ENCODE assay signal across 8 cellular contexts in genomic region chr4:1248262-1249147, GRCh38. TPM values are rescaled to one million over a fixed set of nuclear protein-coding genes. Genes with fewer than 3 reads are reported as not detected.
A peak's percentile ranks its signal among the peaks of the same experiment; 100 is the strongest.
DNase-seq lines count a peak whose midpoint lies in the region; ATAC-seq, FAIRE-seq and TF ChIP-seq lines count a peak whose summit lies in the region.

Gene CTBP1 (minus strand): TSS chr4:1249130. CDS start chr4:1241331, 7,799 bp downstream.

- peaks cover 11% of the 10 kb centered on the region for H3K9me3 Mint-ChIP-seq in T-helper 1 cell treated with Interleukin-12 subunit alpha and Interleukin-12 subunit beta and Interleukin-4 antibody, amounts not matched to agents 30 μg/mL and 1 μg/mL, for 36 hours

- DNase-seq in NCI-H1105 (lab: John Stamatoyannopoulos, UW) (peak; percentile 29), amniotic stem cell (lab: John Stamatoyannopoulos, UW) (peak; percentile 52), left ventricle myocardium superior (peak; percentile 92), pulmonary artery endothelial cell (ENCODE audit: low read depth, low spot score) (no peak), urothelium cell line (ENCODE audit: low spot score) (peak; percentile 94)

- FAIRE-seq in urothelium cell line (lab: Jason Lieb, UNC): no peak

- peak; percentile 53 for TF ChIP-seq POLR2A in GM15510 (IDR thresholded peaks at IDR 0.05; ENCODE audit: borderline replicate concordance, extremely low read depth, insufficient read length)

- intact Hi-C loops in left ventricle myocardium superior (cut with micrococcal nuclease): no loop called here

- H3K27ac Mint-ChIP-seq in T-helper 1 cell treated with Interleukin-12 subunit alpha and Interleukin-12 subunit beta and Interleukin-4 antibody, amounts not matched to agents 30 μg/mL and 1 μg/mL, for 36 hours: peak within 1 kb of the TSS; percentile 96

- ATAC-seq in HG02642 (IDR thresholded peaks at IDR 0.05; ENCODE audit: poor library complexity, unreplicated experiment) (peak; percentile 51), left ventricle myocardium superior (peak; percentile 81)

- H3K36me3 Mint-ChIP-seq in T-helper 1 cell treated with Interleukin-12 subunit alpha and Interleukin-12 subunit beta and Interleukin-4 antibody, amounts not matched to agents 30 μg/mL and 1 μg/mL, for 36 hours (ENCODE audit: low read depth): peaks cover 38% of the 10 kb centered on the region

- peak within 1 kb of the TSS; percentile 90 for H3K4me3 Mint-ChIP-seq in T-helper 1 cell treated with Interleukin-12 subunit alpha and Interleukin-12 subunit beta and Interleukin-4 antibody, amounts not matched to agents 30 μg/mL and 1 μg/mL, for 36 hours

- peaks cover 38% of the 10 kb centered on the region for H3K4me1 Mint-ChIP-seq in T-helper 1 cell treated with Interleukin-12 subunit alpha and Interleukin-12 subunit beta and Interleukin-4 antibody, amounts not matched to agents 30 μg/mL and 1 μg/mL, for 36 hours (ENCODE audit: low read depth)

- no peaks in the 10 kb centered on the region for H3K27me3 Mint-ChIP-seq in T-helper 1 cell treated with Interleukin-12 subunit alpha and Interleukin-12 subunit beta and Interleukin-4 antibody, amounts not matched to agents 30 μg/mL and 1 μg/mL, for 36 hours (ENCODE audit: low read depth)

RNA-seq across cellular contexts. Expression of gene CTBP1, which starts in this region (rescaled TPM):
- total RNA-seq in left ventricle myocardium superior (133 TPM), pulmonary artery endothelial cell (249 and 279 TPM in 2 replicates)
